Comparison of ENCODE assay signal across 22 cellular contexts in genomic region chr6:54991761-54992330, GRCh38.
DNase-seq lines count a peak whose midpoint lies in the region; ATAC-seq, FAIRE-seq and TF ChIP-seq lines count a peak whose summit lies in the region.
"Had no signal": no experiment of that assay in that cellular context is flagged by ENCODE, and none has a peak within 500 bp of the region (broad histone marks: within the 10 kb centered on the region; RNA-seq: fewer than 3 reads in every experiment).

No MANE protein-coding gene starts in this region.

- no peak overlapping the region for H3K4me2 ChIP-seq in mammary epithelial cell (ENCODE audit: insufficient read depth, low read depth, low read length)
- H3K4me2 ChIP-seq in HepG2 (ENCODE audit: low read depth, low read length) = no peak overlapping the region
- H3K4me2 ChIP-seq: BLaER1 treated with 17β-estradiol and CSF1 and Interleukin-3, amounts not matched to agents 10 nM and 100 nM; GM23338 had no signal

- FAIRE-seq in HepG2 (lab: Jason Lieb, UNC) = no peak
- FAIRE-seq: A204.1, GM12891, GM18507 had no signal

- H3K9me3 ChIP-seq in mammary epithelial cell (replicated peaks; ENCODE audit: insufficient read depth, low read length) (no peaks in the 10 kb centered on the region), breast epithelium (peaks cover 0 to 7% of the 10 kb centered on the region in 2 donors), HepG2 (ENCODE audit: low read length) (no peaks in the 10 kb centered on the region), right lobe of liver (no peaks in the 10 kb centered on the region), upper lobe of right lung (no peaks in the 10 kb centered on the region), esophagus squamous epithelium (no peaks in the 10 kb centered on the region), gastrocnemius medialis (no peaks in the 10 kb centered on the region)
- H3K9me3 ChIP-seq: BE2C had no signal

- 0% methylated on average over 1 of the region's 1 CpG for WGBS in mammary epithelial cell (ENCODE audit: low coverage, missing lambda C conversion rate)
- 0% methylated on average over 1 of the region's 1 CpG for WGBS in HepG2 (ENCODE audit: low lambda C conversion rate)
- WGBS in right lobe of liver (ENCODE audit: insufficient coverage, low coverage, low lambda C conversion rate, missing lambda C conversion rate) = 56% methylated on average over 1 of the region's 1 CpG
- WGBS in esophagus squamous epithelium, 2 donors = no CpG with 5 or more reads among the region's 1 CpG

- DNase-seq in mammary epithelial cell (no peak), breast epithelium (ENCODE audit: low spot score in 2 of 2) (no peak), HepG2 (ENCODE audit: low spot score) (no peak), right lobe of liver (no peak), upper lobe of right lung (no peak), esophagus squamous epithelium (lab: John Stamatoyannopoulos, UW) (no peak), gastrocnemius medialis (no peak)
- DNase-seq: AML-193; BE2C; Calu3; CD4-positive, alpha-beta T cell; CD8-positive, alpha-beta memory T cell; DMS53; DMS79 treated with DMSO at 0.1 percent for 48 hours; GF-D8; H9 had no signal

- TF ChIP-seq CTCF in mammary epithelial cell (conservative IDR thresholded peaks at IDR 0.05 in 1 of 2, IDR thresholded peaks at IDR 0.05 in 1 of 2; ENCODE audit: extremely low read depth in 1 of 2, insufficient read depth in 1 of 2, low read depth in 1 of 2, low read length in 2 of 2) (no peak), breast epithelium (IDR thresholded peaks at IDR 0.05) (no peak), HepG2 (CRISPR knock-in tag; IDR thresholded peaks at IDR 0.05) (no peak), right lobe of liver (IDR thresholded peaks at IDR 0.05) (no peak), upper lobe of right lung (IDR thresholded peaks at IDR 0.05) (no peak), esophagus squamous epithelium (IDR thresholded peaks at IDR 0.05) (no peak), gastrocnemius medialis (IDR thresholded peaks at IDR 0.05 in 4 of 5, conservative IDR thresholded peaks at IDR 0.05 in 1 of 5) (no peak)

- intact Hi-C loops in mammary epithelial cell (cut with micrococcal nuclease) = loop anchor here (2.0 to 5.0 kb wide), 2 partner anchors 273 to 295 kb away; no protein-coding TSS in a partner anchor
- intact Hi-C loops in breast epithelium (cut with DNase I; ENCODE audit: low total_unique reads) = no loop called here
- intact Hi-C loops in HepG2 (cut with micrococcal nuclease; ENCODE audit: unreplicated experiment) = loop anchor here (5.0 kb wide), 1 partner anchor 1005 kb away; no protein-coding TSS in a partner anchor
- intact Hi-C loops in right lobe of liver (cut with DNase I) = no loop called here
- intact Hi-C loops in upper lobe of right lung (cut with DNase I) = no loop called here
- intact Hi-C loops in esophagus squamous epithelium (cut with DNase I) = no loop called here
- intact Hi-C loops in gastrocnemius medialis (cut with DNase I; ENCODE audit: low total_unique reads) = no loop called here

- BruUV-seq in mammary epithelial cell (replicated peaks; lab: Mats Ljungman, UMichigan) (no TSS peak), HepG2 (replicated peaks; lab: Mats Ljungman, UMichigan) (no TSS peak)

- H3K9ac ChIP-seq in mammary epithelial cell (ENCODE audit: insufficient read depth, low read length) (no peak overlapping the region), HepG2 (ENCODE audit: insufficient read depth, low read depth, low read length) (no peak overlapping the region)
- H3K9ac ChIP-seq: BLaER1 treated with 17β-estradiol and CSF1 and Interleukin-3, amounts not matched to agents 10 nM and 100 nM had no signal

- POLR2A ChIA-PET in HepG2 (lab: Yijun Ruan, JAX) = no interaction called here

- in situ Hi-C loops in mammary epithelial cell (cut with MboI; ENCODE audit: low sequenced_read_pairs in 2 of 2) = no loop called here
- in situ Hi-C loops in HepG2 (cut with HindIII; ENCODE audit: extremely low pct_ligation_motif_present, low pct_unique_long_range_greater_than_20kb) = no loop called here
- in situ Hi-C loops in gastrocnemius medialis (cut with MboI; ENCODE audit: low sequenced_read_pairs in 4 of 4) = no loop called here

- no peak for TF ChIP-seq RAD21 in HepG2 (CRISPR knock-in tag; IDR thresholded peaks at IDR 0.05)

- H3K4me1 ChIP-seq in mammary epithelial cell (ENCODE audit: insufficient read depth, low read length) (no peaks in the 10 kb centered on the region), breast epithelium (no peaks in the 10 kb centered on the region), HepG2 (ENCODE audit: insufficient read depth, low read length) (no peaks in the 10 kb centered on the region), right lobe of liver (no peaks in the 10 kb centered on the region), upper lobe of right lung (no peaks in the 10 kb centered on the region), esophagus squamous epithelium (no peaks in the 10 kb centered on the region), gastrocnemius medialis (no peaks in the 10 kb centered on the region)
- H3K4me1 ChIP-seq: BE2C; BLaER1 treated with 17β-estradiol and CSF1 and Interleukin-3, amounts not matched to agents 10 nM and 100 nM had no signal

- ATAC-seq in HepG2 = peak; percentile 42; the same call in 2 of the 3 replicates
- ATAC-seq in right lobe of liver = no peak
- ATAC-seq in upper lobe of right lung = peak; percentile 44
- ATAC-seq in gastrocnemius medialis = no peak

- CTCF ChIA-PET in mammary epithelial cell (lab: Charles Lee; ENCODE audit: low non-redundant PET) (no interaction called here), HepG2 (lab: Yijun Ruan, JAX; ENCODE audit: low intra/inter-chr PET ratio, low total read pairs) (interaction anchor here (1.9 to 2.9 kb wide), 2 partner anchors 113 to 274 kb away, joined by 9 to 11 read pairs; no protein-coding TSS in a partner anchor)

- no peak overlapping the region for H3K4me3 ChIP-seq in mammary epithelial cell (replicated peaks in 1 of 3; ENCODE audit: insufficient read depth in 1 of 3, low read depth in 2 of 3, low read length in 3 of 3)
- no peak overlapping the region for H3K4me3 ChIP-seq in breast epithelium
- H3K4me3 ChIP-seq in HepG2 (replicated peaks in 1 of 3; ENCODE audit: insufficient read depth in 1 of 3, low read depth in 2 of 3, low read length in 3 of 3) = no peak overlapping the region
- H3K4me3 ChIP-seq in right lobe of liver = no peak overlapping the region
- H3K4me3 ChIP-seq in upper lobe of right lung = no peak overlapping the region
- no peak overlapping the region for H3K4me3 ChIP-seq in esophagus squamous epithelium
- H3K4me3 ChIP-seq in gastrocnemius medialis = no peak overlapping the region
- H3K4me3 ChIP-seq: BLaER1 treated with 17β-estradiol and CSF1 and Interleukin-3, amounts not matched to agents 10 nM and 100 nM; GM23338 had no signal

- H2AFZ ChIP-seq in mammary epithelial cell (ENCODE audit: low read depth, low read length) (peak overlapping the region; percentile 42), HepG2 (ENCODE audit: low read length) (no peak overlapping the region)

- TF ChIP-seq EP300 in HepG2 (IDR thresholded peaks at IDR 0.05; ENCODE audit: low read depth in 2 of 2, low read length in 2 of 2) (no peak), HepG2 (CRISPR knock-in tag; IDR thresholded peaks at IDR 0.05; ENCODE audit: borderline replicate concordance) (no peak)

- H3K79me2 ChIP-seq in mammary epithelial cell (ENCODE audit: insufficient read depth, low read length) (no peaks in the 10 kb centered on the region), HepG2 (ENCODE audit: insufficient read depth, low read length) (no peaks in the 10 kb centered on the region)

- no peak overlapping the region for H3K27ac ChIP-seq in mammary epithelial cell (ENCODE audit: insufficient read depth, low read depth, low read length)
- H3K27ac ChIP-seq in breast epithelium = no peak overlapping the region
- no peak overlapping the region for H3K27ac ChIP-seq in HepG2 (ENCODE audit: extremely low read length, insufficient read depth, low read length)
- no peak overlapping the region for H3K27ac ChIP-seq in right lobe of liver
- no peak overlapping the region for H3K27ac ChIP-seq in upper lobe of right lung
- no peak overlapping the region for H3K27ac ChIP-seq in esophagus squamous epithelium
- H3K27ac ChIP-seq in gastrocnemius medialis = no peak overlapping the region
- H3K27ac ChIP-seq: 22Rv1; BLaER1 treated with 17β-estradiol and CSF1 and Interleukin-3, amounts not matched to agents 10 nM and 100 nM had no signal

- dilution Hi-C loops in mammary epithelial cell (cut with HindIII; ENCODE audit: low sequenced_read_pairs) = no loop called here

- TF ChIP-seq POLR2A in breast epithelium (IDR thresholded peaks at IDR 0.05) = no peak
- TF ChIP-seq POLR2A in HepG2 (IDR thresholded peaks at IDR 0.05; ENCODE audit: insufficient read depth in 1 of 2, low read depth in 2 of 2, low read length in 2 of 2) = no peak
- TF ChIP-seq POLR2A in right lobe of liver (IDR thresholded peaks at IDR 0.05) = no peak
- TF ChIP-seq POLR2A in esophagus squamous epithelium (IDR thresholded peaks at IDR 0.05) = no peak
- TF ChIP-seq POLR2A in gastrocnemius medialis (IDR thresholded peaks at IDR 0.05) = no peak

- H3K27me3 ChIP-seq in mammary epithelial cell (ENCODE audit: insufficient read depth, low read length) = no peaks in the 10 kb centered on the region
- H3K27me3 ChIP-seq in breast epithelium = no peaks in the 10 kb centered on the region
- no peaks in the 10 kb centered on the region for H3K27me3 ChIP-seq in HepG2 (ENCODE audit: control insufficient read depth in 1 of 2, insufficient read depth in 2 of 2, low read length in 2 of 2)
- no peaks in the 10 kb centered on the region for H3K27me3 ChIP-seq in right lobe of liver
- H3K27me3 ChIP-seq in upper lobe of right lung = no peaks in the 10 kb centered on the region
- H3K27me3 ChIP-seq in esophagus squamous epithelium = no peaks in the 10 kb centered on the region
- no peaks in the 10 kb centered on the region for H3K27me3 ChIP-seq in gastrocnemius medialis
- H3K27me3 ChIP-seq: BE2C; BLaER1 treated with 17β-estradiol and CSF1 and Interleukin-3, amounts not matched to agents 10 nM and 100 nM had no signal

- H3K36me3 ChIP-seq in mammary epithelial cell (ENCODE audit: insufficient read depth, low read length) (no peaks in the 10 kb centered on the region), breast epithelium (no peaks in the 10 kb centered on the region), HepG2 (replicated peaks in 1 of 2; ENCODE audit: control insufficient read depth in 1 of 2, insufficient read depth in 2 of 2, low read length in 2 of 2) (no peaks in the 10 kb centered on the region), right lobe of liver (no peaks in the 10 kb centered on the region), upper lobe of right lung (no peaks in the 10 kb centered on the region), esophagus squamous epithelium (no peaks in the 10 kb centered on the region), gastrocnemius medialis (no peaks in the 10 kb centered on the region)
- H3K36me3 ChIP-seq: BE2C; BLaER1 treated with 17β-estradiol and CSF1 and Interleukin-3, amounts not matched to agents 10 nM and 100 nM had no signal

- H4K20me1 ChIP-seq in mammary epithelial cell (ENCODE audit: insufficient read depth, low read length) (no peaks in the 10 kb centered on the region), HepG2 (ENCODE audit: insufficient read depth, low read length) (no peaks in the 10 kb centered on the region)
- H4K20me1 ChIP-seq: BLaER1 treated with 17β-estradiol and CSF1 and Interleukin-3, amounts not matched to agents 10 nM and 100 nM had no signal

TF ChIP-seq in HepG2, 621 proteins besides CTCF, POLR2A, EP300 and RAD21 (continues in another document):
- no peak for TF ChIP-seq KLF11 (CRISPR knock-in tag; IDR thresholded peaks at IDR 0.05)

Comparison
In these comparisons a context has a peak if more than half of its experiments do, and no peak if none do; other contexts are left out.
1. ATAC-seq: peak in HepG2 (single experiment) and upper lobe of right lung (single experiment); none in right lobe of liver (0 of 4) and gastrocnemius medialis (0 of 2).
2. intact Hi-C loops: an anchor here in mammary epithelial cell (2.0 to 5.0 kb wide) and HepG2 (5.0 kb wide); none called in breast epithelium, right lobe of liver, upper lobe of right lung, esophagus squamous epithelium and gastrocnemius medialis.